In the genomic region with DNA sequence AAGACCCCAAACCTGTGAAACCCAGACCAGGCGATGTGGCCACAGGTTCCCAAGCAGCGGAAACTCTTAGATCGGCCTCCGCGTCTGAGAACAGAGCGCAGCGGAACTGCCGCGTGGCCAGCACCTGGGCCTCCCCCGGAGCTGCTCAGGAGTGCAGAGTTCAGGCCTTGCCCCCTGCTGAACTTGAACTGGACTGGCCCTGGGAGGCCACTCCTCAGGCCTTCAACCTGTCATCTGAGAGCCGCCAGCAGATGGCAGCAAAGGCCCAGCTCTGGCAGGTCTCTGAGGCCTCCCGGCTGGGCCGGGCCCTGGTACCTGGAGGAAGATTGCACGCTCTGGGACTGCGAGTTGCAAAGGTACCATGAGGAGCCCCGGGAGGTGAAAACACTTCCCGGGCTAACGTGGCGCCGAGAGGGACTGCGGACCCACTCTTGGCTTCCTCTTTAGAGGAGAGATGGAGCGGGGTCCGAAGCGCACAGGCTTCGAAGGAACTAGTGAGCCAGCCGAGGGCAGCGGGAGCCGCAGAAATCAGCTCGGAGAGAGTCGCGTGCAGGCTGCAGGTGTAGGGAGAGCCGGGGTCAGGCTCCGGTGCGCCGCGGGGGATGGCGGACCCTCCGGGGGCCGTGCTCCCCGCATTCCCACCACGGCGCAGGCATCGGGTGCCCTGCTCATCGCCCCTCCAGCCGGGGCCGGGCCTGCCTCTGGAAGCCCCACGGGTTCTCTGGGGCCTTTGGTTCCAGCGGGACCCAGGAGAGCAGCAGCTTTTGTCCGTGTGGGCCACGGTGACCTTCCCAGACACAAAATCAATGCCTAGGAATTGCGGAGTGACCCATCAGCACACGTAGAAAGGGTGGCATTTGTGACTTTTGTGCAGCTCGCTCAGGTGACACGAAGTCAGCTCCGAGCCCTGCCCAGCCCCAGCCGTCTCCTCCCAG, we compare ENCODE assay signal across 8 cellular contexts.
DNase-seq lines count a peak whose midpoint lies in the region; ATAC-seq and TF ChIP-seq lines count a peak whose summit lies in the region.

No MANE protein-coding gene starts in this region.

- no CpG with 5 or more reads among the region's 56 CpGs for WGBS in H9 (ENCODE audit: extremely low coverage, insufficient read length, low lambda C conversion rate)

- no peak overlapping the region for H3K18ac ChIP-seq in H9 (ENCODE audit: insufficient read length, low read depth, low read length)

- TF ChIP-seq CTCF in GM12864 (IDR thresholded peaks at IDR 0.05; ENCODE audit: low read depth, low read length, missing control alignments) = peak; percentile 91
- peak; percentile 96 for TF ChIP-seq CTCF in H9 (conservative IDR thresholded peaks at IDR 0.05)
- peak; percentile 87 for TF ChIP-seq CTCF in LNCaP clone FGC (IDR thresholded peaks at IDR 0.05; ENCODE audit: control insufficient read depth, extremely low read depth, insufficient read depth)
- peak; percentile 96 for TF ChIP-seq CTCF in progenitor cell of endocrine pancreas (IDR thresholded peaks at IDR 0.05; ENCODE audit: unreplicated experiment)
- TF ChIP-seq CTCF in upper lobe of right lung (IDR thresholded peaks at IDR 0.05) = peak; percentile 93

- no peak for DNase-seq in GM12864 (ENCODE audit: low read depth)
- DNase-seq in H9 = peak; percentile 93
- DNase-seq in LNCaP clone FGC (ENCODE audit: low read depth) = peak; percentile 28
- peak; percentile 78 for DNase-seq in T follicular helper cell (ENCODE audit: low read depth)
- peak; percentile 88 for DNase-seq in adipocyte (ENCODE audit: low read depth)
- DNase-seq in left cardiac atrium = peak; percentile 87
- peak; percentile 96 for DNase-seq in progenitor cell of endocrine pancreas (ENCODE audit: low spot score, unreplicated experiment)
- peak; percentile 94 for DNase-seq in upper lobe of right lung

- H3K79me1 ChIP-seq in H9 (ENCODE audit: insufficient read depth, low read depth, low read length, poor library complexity, severe bottlenecking) = no peaks in the 10 kb centered on the region

- H4K91ac ChIP-seq in H9 (ENCODE audit: insufficient read length, low read depth, low read length) = no peak overlapping the region

- H2AFZ ChIP-seq in H9 (ENCODE audit: low read length) = no peak overlapping the region

- H3K36me3 Mint-ChIP-seq in H9 (ENCODE audit: insufficient read depth in 1 of 3, low read depth in 3 of 3) = peaks cover 0 to 8% (median 5%) of the 10 kb centered on the region in 3 experiments; a peak in 6 of 7 replicates
- H3K36me3 Mint-ChIP-seq in progenitor cell of endocrine pancreas (ENCODE audit: insufficient read depth) = peaks cover 2% of the 10 kb centered on the region

- H3K4me1 ChIP-seq in H9 (ENCODE audit: insufficient read depth, low read length) (no peaks in the 10 kb centered on the region), adipocyte (ENCODE audit: control insufficient read depth, insufficient read depth, low read length) (no peaks in the 10 kb centered on the region), upper lobe of right lung (peaks cover 4% of the 10 kb centered on the region)

- intact Hi-C loops in left cardiac atrium (cut with DNase I) = no loop called here
- intact Hi-C loops in upper lobe of right lung (cut with DNase I) = no loop called here

- H3K36me3 ChIP-seq in adipocyte (ENCODE audit: control insufficient read depth, insufficient read depth, low read length, severe bottlenecking) (no peaks in the 10 kb centered on the region), upper lobe of right lung (no peaks in the 10 kb centered on the region)

- H2BK5ac ChIP-seq in H9 (ENCODE audit: insufficient read length, low read length) = no peak overlapping the region

- H3K27ac ChIP-seq in H9 (ENCODE audit: insufficient read length, low read depth, low read length) (no peak overlapping the region), upper lobe of right lung (no peak overlapping the region)

- no peaks in the 10 kb centered on the region for H3K79me2 ChIP-seq in H9 (ENCODE audit: insufficient read depth, low read length)

- H4K20me1 ChIP-seq in H9 (ENCODE audit: control insufficient read depth, insufficient read depth, insufficient read length) = no peaks in the 10 kb centered on the region

- H3K4me1 Mint-ChIP-seq in H9 (peaks cover 5 to 7% of the 10 kb centered on the region in 2 experiments), progenitor cell of endocrine pancreas (ENCODE audit: low read depth) (peaks cover 9% of the 10 kb centered on the region)

- H3K9me3 Mint-ChIP-seq in H9 (peaks cover 11 to 12% of the 10 kb centered on the region in 2 experiments), progenitor cell of endocrine pancreas (ENCODE audit: low read depth) (peaks cover 6% of the 10 kb centered on the region)

- H3K4me2 ChIP-seq in H9 (ENCODE audit: insufficient read depth, insufficient read length, low read length) = peak overlapping the region; percentile 4

- H3K4me3 Mint-ChIP-seq in H9 (peak overlapping the region in 1 of 2 experiments; percentile 50; a peak in 3 of 5 replicates), progenitor cell of endocrine pancreas (ENCODE audit: low read depth) (no peak overlapping the region)

- H4K8ac ChIP-seq in H9 (replicated peaks; ENCODE audit: insufficient read length, low read depth, low read length) = no peak overlapping the region

- no peak overlapping the region for H3K9ac ChIP-seq in H9 (ENCODE audit: extremely low read depth, insufficient read length, low read length)
- no peak overlapping the region for H3K9ac ChIP-seq in adipocyte (ENCODE audit: low read length)

- H3K56ac ChIP-seq in H9 (ENCODE audit: insufficient read length, low read depth, low read length) = no peak overlapping the region

- H3T11ph ChIP-seq in H9 (ENCODE audit: low read length) = no peak overlapping the region

- no peak overlapping the region for H2BK20ac ChIP-seq in H9 (ENCODE audit: low read depth, low read length, poor library complexity, severe bottlenecking)

- no peak overlapping the region; the same call in 1 of the 2 replicates for H2BK15ac ChIP-seq in H9 (ENCODE audit: low read depth, low read length)

- no peak overlapping the region for H2BK120ac ChIP-seq in H9 (ENCODE audit: low read depth, low read length, poor library complexity, severe bottlenecking)

- H3K27ac Mint-ChIP-seq in H9 = peak overlapping the region in 1 of 3 experiments; percentile 27; a peak in 1 of 7 replicates
- H3K27ac Mint-ChIP-seq in progenitor cell of endocrine pancreas = no peak overlapping the region

- H3K27me3 ChIP-seq in H9 (ENCODE audit: insufficient read depth, low read length) (no peaks in the 10 kb centered on the region), adipocyte (replicated peaks; ENCODE audit: control insufficient read depth, insufficient read depth, low read length) (peaks cover 53% of the 10 kb centered on the region), upper lobe of right lung (peaks cover 25% of the 10 kb centered on the region)

- H2AK5ac ChIP-seq in H9 (ENCODE audit: insufficient read length, low read length) = no peak overlapping the region

- peak; percentile 93 to 97 for ATAC-seq in left cardiac atrium
- peak; percentile 95 for ATAC-seq in upper lobe of right lung

- H3K9me3 ChIP-seq in H9 (ENCODE audit: control insufficient read depth, low read depth, low read length) = no peaks in the 10 kb centered on the region
- H3K9me3 ChIP-seq in adipocyte (ENCODE audit: control insufficient read depth, low read length) = peaks cover 6% of the 10 kb centered on the region
- H3K9me3 ChIP-seq in upper lobe of right lung = no peaks in the 10 kb centered on the region

- H3K4ac ChIP-seq in H9 (ENCODE audit: low read depth, low read length) = no peak overlapping the region

- peaks cover 3% of the 10 kb centered on the region for H3K23me2 ChIP-seq in H9 (ENCODE audit: insufficient read length, low read depth, low read length, poor library complexity, severe bottlenecking)

- H3K4me3 ChIP-seq in GM12864 (ENCODE audit: low read depth, low read length) = no peak overlapping the region
- no peak overlapping the region for H3K4me3 ChIP-seq in LNCaP clone FGC (ENCODE audit: low read depth, low read length)
- peak overlapping the region; percentile 54 for H3K4me3 ChIP-seq in adipocyte (ENCODE audit: low read length)
- H3K4me3 ChIP-seq in upper lobe of right lung = peak overlapping the region; percentile 44

- H3K27me3 Mint-ChIP-seq in H9 (ENCODE audit: low read depth) = peaks cover 30% of the 10 kb centered on the region
- peaks cover 21% of the 10 kb centered on the region for H3K27me3 Mint-ChIP-seq in progenitor cell of endocrine pancreas

- H3K23ac ChIP-seq in H9 (ENCODE audit: insufficient read length, low read depth, low read length) = no peak overlapping the region

- H2BK12ac ChIP-seq in H9 (ENCODE audit: insufficient read length, low read depth, low read length) = no peak overlapping the region

- H3K14ac ChIP-seq in H9 (ENCODE audit: insufficient read depth, low read length) = 0 out of 2 replicates have a peak overlapping the region, but pooled peaks have one; percentile 28

- H4K5ac ChIP-seq in H9 (ENCODE audit: insufficient read length, low read depth, low read length) = no peak overlapping the region

Comparison
In these comparisons a context has a peak if more than half of its experiments do, and no peak if none do; other contexts are left out.
1. H3K4me3 ChIP-seq: peak in adipocyte (single experiment) and upper lobe of right lung (single experiment); none in GM12864 (single experiment) and LNCaP clone FGC (single experiment).
2. Peak in every context shown above with its lines, with median percentiles within 50 percentile points of each other: CTCF ChIP-seq.